ENCODE assay signal across 1 cellular context in the genomic region with DNA sequence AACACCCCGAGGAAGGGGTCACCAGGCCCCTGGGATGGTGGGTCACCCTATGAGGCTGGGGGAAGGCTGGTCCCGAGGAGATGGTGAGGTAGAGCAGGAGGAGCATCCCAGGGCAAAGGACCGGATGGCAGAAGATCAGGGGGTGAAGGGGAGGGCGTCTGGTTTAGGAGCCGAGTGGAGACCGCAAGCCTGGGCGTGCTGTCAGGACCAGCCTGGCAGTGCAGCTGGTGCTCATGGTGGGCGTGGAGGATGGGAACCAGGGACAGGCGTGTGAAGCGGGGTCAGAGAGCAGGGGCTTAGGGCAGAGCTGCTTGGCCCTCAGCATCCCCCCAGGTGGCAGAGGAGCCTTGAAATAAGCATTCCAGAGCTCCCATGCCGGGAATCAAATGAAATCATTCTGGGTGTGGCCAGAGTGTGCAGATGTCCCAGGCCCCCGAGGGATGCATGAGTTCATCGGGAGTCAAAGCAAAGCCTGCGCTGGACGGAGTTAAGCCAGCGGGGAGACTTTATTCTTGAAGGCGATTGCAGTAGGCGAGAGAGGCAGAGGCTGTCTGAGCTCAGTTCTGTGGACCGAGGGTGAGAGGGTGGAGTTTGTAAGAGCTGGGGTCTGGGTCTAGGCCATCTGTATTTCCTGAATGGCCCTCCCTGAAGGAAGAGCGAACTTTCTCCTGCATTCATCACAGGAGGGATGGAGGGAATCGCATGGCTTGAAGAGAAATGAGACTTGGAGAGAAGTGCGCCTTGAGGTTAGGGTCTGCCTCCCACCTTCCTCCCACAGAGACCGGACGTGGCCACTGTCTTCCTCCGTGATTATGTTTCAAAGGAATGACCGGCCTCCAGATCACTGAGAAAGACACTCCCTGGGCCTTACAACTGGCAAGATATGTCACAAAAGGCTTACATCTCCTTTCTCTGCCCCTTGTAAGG.
TF ChIP-seq lines count a peak whose summit lies in the region.

No MANE protein-coding gene starts in this region.

TF ChIP-seq in H1, 55 proteins besides CTCF, POLR2A, EP300 and RAD21:
- no peak for TF ChIP-seq RBBP5 (IDR thresholded peaks at IDR 0.05; ENCODE audit: borderline replicate concordance, low read depth, low read length)
- no peak for TF ChIP-seq RXRA (IDR thresholded peaks at IDR 0.05; ENCODE audit: insufficient read depth, low read depth, low read length)
- no peak for TF ChIP-seq GTF2F1 (IDR thresholded peaks at IDR 0.05; ENCODE audit: borderline replicate concordance, low read depth, low read length)
- TF ChIP-seq SIX5 (IDR thresholded peaks at IDR 0.05; ENCODE audit: low read depth, low read length): no peak
- TF ChIP-seq TCF12 (IDR thresholded peaks at IDR 0.05; ENCODE audit: low read depth, low read length): no peak
- TF ChIP-seq BCL11A (IDR thresholded peaks at IDR 0.05; ENCODE audit: low read depth in 2 of 2, low read length in 2 of 2): no peak
- no peak for TF ChIP-seq BRCA1 (IDR thresholded peaks at IDR 0.05; ENCODE audit: low read depth, low read length)
- no peak for TF ChIP-seq TAF7 (optimal IDR thresholded peaks at IDR 0.05; ENCODE audit: borderline replicate concordance, low read depth, low read length)
- no peak for TF ChIP-seq TEAD4 (IDR thresholded peaks at IDR 0.05; ENCODE audit: low read depth, low read length)
- no peak for TF ChIP-seq CHD7 (IDR thresholded peaks at IDR 0.05; ENCODE audit: insufficient replicate concordance, low read length)
- no peak for TF ChIP-seq NRF1 (IDR thresholded peaks at IDR 0.05; ENCODE audit: low read depth, low read length)
- TF ChIP-seq ZNF274 (IDR thresholded peaks at IDR 0.05; ENCODE audit: borderline replicate concordance, extremely low read depth, low read length): no peak
- no peak for TF ChIP-seq ATF3 (IDR thresholded peaks at IDR 0.05; ENCODE audit: insufficient read depth, low read depth, low read length)
TF ChIP-seq in H1: peak in this region for 0.
